Comparison of ENCODE assay signal across 8 cellular contexts in the genomic region with DNA sequence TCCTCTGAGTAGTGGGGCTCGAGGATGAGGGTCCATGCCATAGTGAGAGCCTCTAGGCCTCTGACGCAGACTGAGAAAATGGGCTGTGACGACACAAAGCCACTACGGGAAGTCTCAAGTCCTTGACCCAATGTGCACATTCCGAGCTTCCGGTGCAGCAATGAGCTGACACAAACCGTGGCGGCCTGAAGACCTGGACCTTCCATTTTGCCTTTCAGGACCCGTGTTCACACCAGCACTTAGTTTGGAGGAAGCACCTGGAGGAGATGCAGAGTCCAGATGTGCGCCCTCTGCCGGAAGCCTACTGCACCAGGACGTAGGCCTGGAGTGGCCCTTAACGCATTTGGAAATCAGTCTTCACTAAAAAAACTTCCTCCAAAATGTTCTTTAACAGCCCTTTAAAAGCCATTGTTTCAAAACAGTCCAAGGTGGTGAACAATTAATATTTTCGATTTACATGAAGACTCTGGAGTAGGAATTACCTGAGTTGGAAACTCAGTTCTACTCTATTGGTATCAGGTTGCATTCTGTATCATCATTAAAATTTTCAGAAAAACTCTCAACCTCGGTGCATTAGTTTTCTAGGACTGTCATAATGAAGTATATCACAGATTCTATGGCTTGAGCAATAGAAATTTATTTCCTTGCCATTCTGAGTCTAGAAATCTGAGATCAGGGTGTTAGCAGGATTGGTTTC. TPM values are rescaled to one million over a fixed set of nuclear protein-coding genes. Genes with fewer than 3 reads are reported as not detected.
A peak's percentile ranks its signal among the peaks of the same experiment; 100 is the strongest.
DNase-seq lines count a peak whose midpoint lies in the region; ATAC-seq and TF ChIP-seq lines count a peak whose summit lies in the region.

No MANE protein-coding gene starts in this region.

- DNase-seq in COR-L47 (lab: John Stamatoyannopoulos, UW) (peak; percentile 10), HUDEP-2 (lab: John Stamatoyannopoulos, UW; ENCODE audit: unreplicated experiment in 76 of 76) (peak in 63 of 76 experiments; percentile 2 to 72 (median 39)), dorsolateral prefrontal cortex (peak in 2 of 10 donors; percentile 13 to 53), naive B cell (peak; percentile 42), stomach (peak; percentile 82), EL (no peak), NCI-H1105 treated with DMSO at 0.1 percent for 48 hours (lab: John Stamatoyannopoulos, UW) (no peak)
- peak; percentile 71 for DNase-seq in activated CD4-positive, alpha-beta T cell treated with anti-CD3 and anti-CD28 coated beads, Interleukin-2, amount 10 ng/mL, durations not matched to agents 7 days and 5 days

- no peak for TF ChIP-seq EP300 in stomach (IDR thresholded peaks at IDR 0.05)

- ATAC-seq in naive B cell (ENCODE audit: low read depth in 2 of 2) = peak; percentile 44 to 58

- CTCF ChIA-PET in activated CD4-positive, alpha-beta T cell treated with anti-CD3 and anti-CD28 coated beads, Interleukin-2, amount 10 ng/mL, durations not matched to agents 7 days and 5 days (lab: Charles Lee) = interaction anchor here (1.0 to 2.8 kb wide), 9 partner anchors 9 to 374 kb away, joined by 3 to 15 read pairs (median 4); no protein-coding TSS in a partner anchor

- H3K4me3 ChIP-seq in dorsolateral prefrontal cortex (no peak overlapping the region), stomach (no peak overlapping the region)

- H3K4me3 Mint-ChIP-seq in activated CD4-positive, alpha-beta T cell treated with anti-CD3 and anti-CD28 coated beads, Interleukin-2, amount 10 ng/mL, durations not matched to agents 7 days and 5 days = no peak overlapping the region
- H3K4me3 Mint-ChIP-seq in naive B cell = peak overlapping the region in 1 of 8 donors; percentile 7

- TF ChIP-seq CTCF in dorsolateral prefrontal cortex (IDR thresholded peaks at IDR 0.05 in 54 of 56, conservative IDR thresholded peaks at IDR 0.05 in 2 of 56; ENCODE audit: low read depth in 1 of 56, partially characterized antibody in 56 of 56) = peak in 50 of 56 donors; percentile 11 to 64 (median 44)
- TF ChIP-seq CTCF in stomach (IDR thresholded peaks at IDR 0.05) = peak in 5 of 7 experiments; percentile 48 to 76 (median 59)

- POLR2A ChIA-PET in activated CD4-positive, alpha-beta T cell treated with anti-CD3 and anti-CD28 coated beads, Interleukin-2, amount 10 ng/mL, durations not matched to agents 7 days and 5 days (lab: Charles Lee) = interaction anchor here (0.7 kb wide), 1 partner anchor 70 kb away, joined by 4 read pairs; no protein-coding TSS in a partner anchor

- H3K27ac ChIP-seq in dorsolateral prefrontal cortex (peak overlapping the region in 1 of 59 donors; percentile 14), stomach (peak overlapping the region in 1 of 5 donors; percentile 12)

- H3K36me3 ChIP-seq in stomach = no peaks in the 10 kb centered on the region

- 55 to 63% (median 60%) methylated on average over 9 to 15 of the region's 15 CpGs for WGBS in stomach, 5 donors

- H3K9me3 Mint-ChIP-seq in activated CD4-positive, alpha-beta T cell treated with anti-CD3 and anti-CD28 coated beads, Interleukin-2, amount 10 ng/mL, durations not matched to agents 7 days and 5 days = peaks cover 3% of the 10 kb centered on the region
- no peaks in the 10 kb centered on the region for H3K9me3 Mint-ChIP-seq in naive B cell

- H3K4me1 ChIP-seq in stomach = peaks cover 0 to 22% (median 4%) of the 10 kb centered on the region in 4 donors

- intact Hi-C loops in dorsolateral prefrontal cortex (cut with DNase I) = loop anchor here in 1 of 2 donors (5.0 kb wide), 1 partner anchor 75 kb away; no protein-coding TSS in a partner anchor
- intact Hi-C loops in stomach (cut with DNase I; ENCODE audit: low total_unique reads) = no loop called here

- H3K27me3 ChIP-seq in dorsolateral prefrontal cortex (no peaks in the 10 kb centered on the region), stomach (no peaks in the 10 kb centered on the region)

- peaks cover 45% of the 10 kb centered on the region for H3K4me1 Mint-ChIP-seq in activated CD4-positive, alpha-beta T cell treated with anti-CD3 and anti-CD28 coated beads, Interleukin-2, amount 10 ng/mL, durations not matched to agents 7 days and 5 days
- peaks cover 30 to 47% (median 35%) of the 10 kb centered on the region in 3 donors for H3K4me1 Mint-ChIP-seq in naive B cell

- H3K36me3 Mint-ChIP-seq in activated CD4-positive, alpha-beta T cell treated with anti-CD3 and anti-CD28 coated beads, Interleukin-2, amount 10 ng/mL, durations not matched to agents 7 days and 5 days (ENCODE audit: low read depth) = peaks cover 8% of the 10 kb centered on the region
- H3K36me3 Mint-ChIP-seq in naive B cell = no peaks in the 10 kb centered on the region

- no peaks in the 10 kb centered on the region for H3K9me3 ChIP-seq in stomach

- peak overlapping the region; percentile 54 for H3K27ac Mint-ChIP-seq in activated CD4-positive, alpha-beta T cell treated with anti-CD3 and anti-CD28 coated beads, Interleukin-2, amount 10 ng/mL, durations not matched to agents 7 days and 5 days
- H3K27ac Mint-ChIP-seq in naive B cell = peak overlapping the region in 2 of 6 donors; percentile 63 to 80

- TF ChIP-seq POLR2A in stomach (IDR thresholded peaks at IDR 0.05) = no peak

- H3K27me3 Mint-ChIP-seq in activated CD4-positive, alpha-beta T cell treated with anti-CD3 and anti-CD28 coated beads, Interleukin-2, amount 10 ng/mL, durations not matched to agents 7 days and 5 days = no peaks in the 10 kb centered on the region
- no peaks in the 10 kb centered on the region for H3K27me3 Mint-ChIP-seq in naive B cell

RNA-seq across cellular contexts. Expression of a gene that starts 33.9 kb away (rescaled TPM):
- not detected for total RNA-seq in activated CD4-positive, alpha-beta T cell treated with anti-CD3 and anti-CD28 coated beads, Interleukin-2, amount 10 ng/mL, durations not matched to agents 7 days and 5 days
- total RNA-seq in dorsolateral prefrontal cortex (not detected), stomach (under 1 TPM in 1 of 5 donors, not detected in 4; 0.37 TPM)
- polyA plus RNA-seq in naive B cell (ENCODE audit: low read depth in 6 of 6) (not detected), stomach (not detected)

Comparison
In these comparisons a context has a peak if more than half of its experiments do, and no peak if none do; other contexts are left out.
1. DNase-seq: peak in COR-L47 (single experiment), HUDEP-2 (63 of 76), activated CD4-positive, alpha-beta T cell treated with anti-CD3 and anti-CD28 coated beads, Interleukin-2, amount 10 ng/mL, durations not matched to agents 7 days and 5 days (single experiment), naive B cell (single experiment) and stomach (single experiment); none in EL (single experiment) and NCI-H1105 treated with DMSO at 0.1 percent for 48 hours (single experiment).